In the genomic region with DNA sequence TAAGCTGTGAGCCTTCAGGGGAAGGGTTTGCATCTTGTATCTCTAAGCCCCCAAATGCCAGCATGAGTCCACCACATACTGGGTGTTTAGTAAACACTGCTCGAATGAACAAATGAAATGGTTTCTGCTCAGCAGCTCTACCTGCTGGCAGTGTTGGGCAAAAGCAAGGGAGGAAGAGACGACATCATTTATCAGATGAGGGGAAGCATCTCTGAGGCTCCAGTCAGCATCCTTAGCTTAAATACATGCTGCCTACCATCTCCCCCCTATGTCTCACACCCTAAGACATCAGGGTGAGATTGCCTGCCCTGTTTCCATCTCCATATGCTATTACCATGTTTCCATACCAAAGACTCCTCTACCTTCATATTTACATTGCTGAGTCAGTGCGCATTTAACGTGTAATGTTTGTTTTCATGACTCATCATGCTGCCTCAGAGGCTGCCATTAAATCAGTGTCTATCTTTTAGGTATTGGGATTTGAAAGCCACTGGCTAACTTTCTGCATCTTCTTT, we compare ENCODE assay signal across 9 cellular contexts.
A peak's percentile ranks its signal among the peaks of the same experiment; 100 is the strongest.
DNase-seq lines count a peak whose midpoint lies in the region; ATAC-seq and TF ChIP-seq lines count a peak whose summit lies in the region.
"Had no signal": no experiment of that assay in that cellular context is flagged by ENCODE, and none has a peak within 500 bp of the region (broad histone marks: within the 10 kb centered on the region; RNA-seq: fewer than 3 reads in every experiment).

No MANE protein-coding gene starts in this region.

- no peak overlapping the region for H3K4me3 ChIP-seq in GM06990 (replicated peaks; ENCODE audit: low read depth, low read length)
- H3K4me3 ChIP-seq in epithelial cell of proximal tubule (ENCODE audit: low read depth, low read length): no peak overlapping the region
- H3K4me3 ChIP-seq: thyroid gland had no signal

- ATAC-seq in stimulated activated naive B cell treated with anti-CD40 and anti-IgM and Interleukin-4, amounts not matched to agents 10 μg/mL and 1 μg/mL and 100 μg/mL, for 72 hours (replicated peaks): no peak
- ATAC-seq in HG02588 (IDR thresholded peaks at IDR 0.05; ENCODE audit: unreplicated experiment): no peak

- H3K4me1 Mint-ChIP-seq in stimulated activated naive B cell treated with anti-CD40 and anti-IgM and Interleukin-4, amounts not matched to agents 10 μg/mL and 1 μg/mL and 100 μg/mL, for 72 hours: no peaks in the 10 kb centered on the region
- H3K4me1 Mint-ChIP-seq in activated T-helper 1 cell treated with anti-CD3 and anti-CD28 coated beads, Interleukin-12 subunit alpha, Interleukin-12 subunit beta, Interleukin-2, Interleukin-4 antibody, amounts not matched to agents 30 ng/mL and 10 ng/mL and 1 ng/mL, durations not matched to agents 14 hours and 24 hours and 36 hours (ENCODE audit: low read depth): no peaks in the 10 kb centered on the region

- peaks cover 8 to 17% of the 10 kb centered on the region in 2 donors for H3K27me3 Mint-ChIP-seq in stimulated activated naive B cell treated with anti-CD40 and anti-IgM and Interleukin-4, amounts not matched to agents 10 μg/mL and 1 μg/mL and 100 μg/mL, for 72 hours
- H3K27me3 Mint-ChIP-seq in activated T-helper 1 cell treated with anti-CD3 and anti-CD28 coated beads, Interleukin-12 subunit alpha, Interleukin-12 subunit beta, Interleukin-2, Interleukin-4 antibody, amounts not matched to agents 30 ng/mL and 10 ng/mL and 1 ng/mL, durations not matched to agents 14 hours and 24 hours and 36 hours (ENCODE audit: insufficient read depth): peaks cover 4% of the 10 kb centered on the region

- H3K36me3 Mint-ChIP-seq in stimulated activated naive B cell treated with anti-CD40 and anti-IgM and Interleukin-4, amounts not matched to agents 10 μg/mL and 1 μg/mL and 100 μg/mL, for 72 hours: no peaks in the 10 kb centered on the region
- H3K36me3 Mint-ChIP-seq in activated T-helper 1 cell treated with anti-CD3 and anti-CD28 coated beads, Interleukin-12 subunit alpha, Interleukin-12 subunit beta, Interleukin-2, Interleukin-4 antibody, amounts not matched to agents 30 ng/mL and 10 ng/mL and 1 ng/mL, durations not matched to agents 14 hours and 24 hours and 36 hours (ENCODE audit: low read depth): no peaks in the 10 kb centered on the region

- DNase-seq in A172 (ENCODE audit: low spot score): peak; percentile 24
- no peak for DNase-seq in GM06990 (ENCODE audit: extremely low read depth, insufficient read length)
- peak; percentile 70 for DNase-seq in NCI-H69 (lab: John Stamatoyannopoulos, UW)
- no peak for DNase-seq in epithelial cell of proximal tubule (ENCODE audit: low read depth)
- DNase-seq in stimulated activated naive B cell treated with anti-CD40 and anti-IgM and Interleukin-4, amounts not matched to agents 10 μg/mL and 1 μg/mL and 100 μg/mL, for 72 hours: no peak
- no peak for DNase-seq in activated gamma-delta T cell treated with Interleukin-2 at 50 U/mL for 16 hours
- no peak for DNase-seq in activated T-helper 1 cell treated with anti-CD3 and anti-CD28 coated beads, Interleukin-12 subunit alpha, Interleukin-12 subunit beta, Interleukin-2, Interleukin-4 antibody, amounts not matched to agents 30 ng/mL and 10 ng/mL and 1 ng/mL, durations not matched to agents 14 hours and 24 hours and 36 hours (ENCODE audit: low spot score)

- intact Hi-C loops in activated T-helper 1 cell treated with anti-CD3 and anti-CD28 coated beads, Interleukin-12 subunit alpha, Interleukin-12 subunit beta, Interleukin-2, Interleukin-4 antibody, amounts not matched to agents 30 ng/mL and 10 ng/mL and 1 ng/mL, durations not matched to agents 14 hours and 24 hours and 36 hours (cut with micrococcal nuclease): no loop called here

- TF ChIP-seq CTCF in GM06990 (IDR thresholded peaks at IDR 0.05; ENCODE audit: insufficient read depth, low read length, poor library complexity, severe bottlenecking) (peak; percentile 58), epithelial cell of proximal tubule (conservative IDR thresholded peaks at IDR 0.05; ENCODE audit: low read depth, low read length) (peak; percentile 44)

- no peaks in the 10 kb centered on the region for H3K36me3 ChIP-seq in GM06990 (ENCODE audit: control insufficient read depth, insufficient read depth, low read length)
- H3K36me3 ChIP-seq: thyroid gland had no signal

- H3K27me3 ChIP-seq in GM06990 (replicated peaks; ENCODE audit: control insufficient read depth, insufficient read depth, low read length): no peaks in the 10 kb centered on the region
- H3K27me3 ChIP-seq: thyroid gland had no signal

- peaks cover 0 to 1% of the 10 kb centered on the region in 2 donors for H3K9me3 Mint-ChIP-seq in stimulated activated naive B cell treated with anti-CD40 and anti-IgM and Interleukin-4, amounts not matched to agents 10 μg/mL and 1 μg/mL and 100 μg/mL, for 72 hours
- no peaks in the 10 kb centered on the region for H3K9me3 Mint-ChIP-seq in activated T-helper 1 cell treated with anti-CD3 and anti-CD28 coated beads, Interleukin-12 subunit alpha, Interleukin-12 subunit beta, Interleukin-2, Interleukin-4 antibody, amounts not matched to agents 30 ng/mL and 10 ng/mL and 1 ng/mL, durations not matched to agents 14 hours and 24 hours and 36 hours

- no peak overlapping the region for H3K4me3 Mint-ChIP-seq in stimulated activated naive B cell treated with anti-CD40 and anti-IgM and Interleukin-4, amounts not matched to agents 10 μg/mL and 1 μg/mL and 100 μg/mL, for 72 hours
- H3K4me3 Mint-ChIP-seq in activated T-helper 1 cell treated with anti-CD3 and anti-CD28 coated beads, Interleukin-12 subunit alpha, Interleukin-12 subunit beta, Interleukin-2, Interleukin-4 antibody, amounts not matched to agents 30 ng/mL and 10 ng/mL and 1 ng/mL, durations not matched to agents 14 hours and 24 hours and 36 hours: no peak overlapping the region

- no peak overlapping the region for H3K27ac Mint-ChIP-seq in stimulated activated naive B cell treated with anti-CD40 and anti-IgM and Interleukin-4, amounts not matched to agents 10 μg/mL and 1 μg/mL and 100 μg/mL, for 72 hours
- H3K27ac Mint-ChIP-seq in activated T-helper 1 cell treated with anti-CD3 and anti-CD28 coated beads, Interleukin-12 subunit alpha, Interleukin-12 subunit beta, Interleukin-2, Interleukin-4 antibody, amounts not matched to agents 30 ng/mL and 10 ng/mL and 1 ng/mL, durations not matched to agents 14 hours and 24 hours and 36 hours: no peak overlapping the region

Comparison
In these comparisons a context has a peak if more than half of its experiments do, and no peak if none do; other contexts are left out.
1. DNase-seq: peak in A172 (single experiment) and NCI-H69 (single experiment); none in GM06990 (single experiment), epithelial cell of proximal tubule (single experiment), stimulated activated naive B cell treated with anti-CD40 and anti-IgM and Interleukin-4, amounts not matched to agents 10 μg/mL and 1 μg/mL and 100 μg/mL, for 72 hours (single experiment), activated gamma-delta T cell treated with Interleukin-2 at 50 U/mL for 16 hours (single experiment) and activated T-helper 1 cell treated with anti-CD3 and anti-CD28 coated beads, Interleukin-12 subunit alpha, Interleukin-12 subunit beta, Interleukin-2, Interleukin-4 antibody, amounts not matched to agents 30 ng/mL and 10 ng/mL and 1 ng/mL, durations not matched to agents 14 hours and 24 hours and 36 hours (single experiment).